Comparison of ENCODE assay signal across 8 cellular contexts in the genomic region with DNA sequence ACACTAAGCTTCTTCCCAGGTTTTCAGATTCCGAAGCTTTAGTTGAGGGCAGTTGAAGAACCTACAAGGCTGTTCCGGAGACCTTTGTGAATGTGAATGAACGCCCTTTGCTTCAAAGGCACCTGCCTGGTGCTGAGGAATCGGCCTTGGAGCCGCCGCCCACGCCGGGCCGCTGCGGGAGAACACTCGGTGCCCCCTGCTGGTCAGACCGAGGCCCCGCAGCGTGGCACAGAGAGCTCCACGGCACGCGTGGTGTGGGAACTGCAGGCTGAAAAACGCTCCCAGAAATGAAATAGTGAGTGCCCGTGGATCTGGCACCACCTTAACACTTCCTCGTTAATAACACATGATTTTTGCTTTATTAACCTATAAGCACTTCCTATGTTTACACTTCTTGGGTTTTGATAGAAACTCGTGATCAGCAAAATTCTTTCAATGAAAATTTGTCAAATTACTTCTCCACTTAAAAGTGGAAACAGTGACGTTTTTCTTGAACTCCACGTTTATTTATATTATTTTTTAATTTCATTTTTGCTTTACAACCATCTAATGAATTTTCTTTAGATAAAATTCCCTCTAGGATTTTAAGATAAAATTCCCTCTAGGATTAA.
DNase-seq lines count a peak whose midpoint lies in the region; ATAC-seq and TF ChIP-seq lines count a peak whose summit lies in the region.

No MANE protein-coding gene starts in this region.

- H2BK20ac ChIP-seq in IMR-90 (ENCODE audit: low read depth, low read length) = no peak overlapping the region

- in situ Hi-C loops in IMR-90 (cut with MboI; ENCODE audit: low sequenced_read_pairs) = no loop called here

- no peak for TF ChIP-seq RAD21 in IMR-90 (IDR thresholded peaks at IDR 0.05; ENCODE audit: low read length)

- H2AFZ ChIP-seq in IMR-90 (replicated peaks; ENCODE audit: low read length, poor library complexity) = no peak overlapping the region

- H2AK5ac ChIP-seq in IMR-90 (ENCODE audit: low read depth, low read length) = no peak overlapping the region

- H3K4me1 ChIP-seq in IMR-90 (ENCODE audit: control insufficient read depth, insufficient read depth, low read length) = no peaks in the 10 kb centered on the region
- no peaks in the 10 kb centered on the region for H3K4me1 ChIP-seq in psoas muscle

- no peak overlapping the region for H3K23ac ChIP-seq in IMR-90 (ENCODE audit: low read depth, low read length)

- ATAC-seq in IMR-90 (ENCODE audit: low read depth) (no peak), psoas muscle (no peak), GM21528 (IDR thresholded peaks at IDR 0.05; ENCODE audit: low FRiP score, unreplicated experiment) (no peak)

- TF ChIP-seq CTCF in IMR-90 (conservative IDR thresholded peaks at IDR 0.05; ENCODE audit: low read depth, low read length) = 0 out of 2 replicates have a peak, but pooled peaks have one; percentile 11
- TF ChIP-seq CTCF in VCaP (conservative IDR thresholded peaks at IDR 0.05) = peak; percentile 99
- peak; percentile 65 for TF ChIP-seq CTCF in foreskin fibroblast (IDR thresholded peaks at IDR 0.05; ENCODE audit: low read depth, low read length)
- TF ChIP-seq CTCF in psoas muscle (IDR thresholded peaks at IDR 0.05) = peak; percentile 34

- POLR2A ChIA-PET in IMR-90 (lab: Charles Lee; ENCODE audit: unreplicated experiment) = no interaction called here

- H4K8ac ChIP-seq in IMR-90 (ENCODE audit: low read depth in 2 of 2, low read length in 2 of 2) = no peak overlapping the region

- H3K56ac ChIP-seq in IMR-90 (ENCODE audit: extremely low read depth, insufficient read depth, low read length) = no peak overlapping the region

- WGBS in IMR-90 (ENCODE audit: extremely low coverage in 2 of 2, insufficient read length in 1 of 2), 2 experiments = 5% methylated on average over 12 of the region's 23 CpGs; no CpG with 5 or more reads in 1 of the 2 experiments
- 9 to 22% (median 12%) methylated on average over 23 of the region's 23 CpGs for WGBS in psoas muscle, 3 donors

- H3K14ac ChIP-seq in IMR-90 (replicated peaks; ENCODE audit: low read depth, low read length) = no peak overlapping the region

- TF ChIP-seq POLR2A in IMR-90 (IDR thresholded peaks at IDR 0.05; ENCODE audit: low read depth, low read length) = no peak

- H4K91ac ChIP-seq in IMR-90 (ENCODE audit: insufficient read depth, low read depth, low read length) = no peak overlapping the region

- no peak overlapping the region for H3K4ac ChIP-seq in IMR-90 (ENCODE audit: low read depth, low read length)

- no peaks in the 10 kb centered on the region for H4K20me1 ChIP-seq in IMR-90 (ENCODE audit: insufficient read depth, low read length)

- H2AK9ac ChIP-seq in IMR-90 (replicated peaks; ENCODE audit: low read depth, low read length, poor library complexity) = no peak overlapping the region

- H3K18ac ChIP-seq in IMR-90 (ENCODE audit: low read depth, low read length) = no peak overlapping the region

- intact Hi-C loops in IMR-90 (cut with micrococcal nuclease) (no loop called here), psoas muscle (cut with DNase I) (loop anchor here in 1 of 2 donors (10.0 kb wide), 1 partner anchor 242 kb away; no protein-coding TSS in a partner anchor)

- H2BK15ac ChIP-seq in IMR-90 (ENCODE audit: low read depth, low read length) = no peak overlapping the region

- H2BK5ac ChIP-seq in IMR-90 (ENCODE audit: low read depth, low read length, poor library complexity, severe bottlenecking) = no peak overlapping the region

- no peak overlapping the region for H3K9ac ChIP-seq in IMR-90 (ENCODE audit: low read depth, low read length)

- H3K4me3 ChIP-seq in IMR-90 (ENCODE audit: insufficient read depth, low read depth, low read length) (no peak overlapping the region), foreskin fibroblast (ENCODE audit: low read depth in 1 of 2, low read length in 2 of 2) (no peak overlapping the region), psoas muscle (no peak overlapping the region)

- no peak overlapping the region for H3K4me2 ChIP-seq in IMR-90 (ENCODE audit: low read depth, low read length)

- no TSS peak for BruUV-seq in IMR-90 (replicated peaks; lab: Mats Ljungman, UMichigan)

- DNase-seq in D341Med (ENCODE audit: low spot score) = peak; percentile 86
- no peak for DNase-seq in IMR-90
- DNase-seq in foreskin fibroblast = no peak
- DNase-seq in psoas muscle = peak; percentile 48 to 57
- no peak for DNase-seq in 8988T
- no peak for DNase-seq in GM03348 (ENCODE audit: low spot score)

- H3K27ac ChIP-seq in IMR-90 (ENCODE audit: insufficient read depth, low read length) (no peak overlapping the region), VCaP (no peak overlapping the region; the same call in none of the 2 replicates), psoas muscle (no peak overlapping the region)

- no peaks in the 10 kb centered on the region for H3K27me3 ChIP-seq in IMR-90 (ENCODE audit: control insufficient read depth, insufficient read depth, low read length)
- no peaks in the 10 kb centered on the region for H3K27me3 ChIP-seq in psoas muscle (ENCODE audit: insufficient read depth in 3 of 3, low read length in 2 of 3)

- no peaks in the 10 kb centered on the region for H3K9me1 ChIP-seq in IMR-90 (ENCODE audit: insufficient read depth, low read length)

- dilution Hi-C loops in IMR-90 (cut with HindIII; ENCODE audit: low sequenced_read_pairs, unreplicated experiment) = no loop called here

- H2BK120ac ChIP-seq in IMR-90 (ENCODE audit: low read depth, low read length) = no peak overlapping the region

- H3K79me1 ChIP-seq in IMR-90 (ENCODE audit: low read depth in 1 of 2, low read length in 2 of 2) = no peaks in the 10 kb centered on the region

- H3K36me3 ChIP-seq in IMR-90 (ENCODE audit: control insufficient read depth, insufficient read depth, low read length) = no peaks in the 10 kb centered on the region
- no peaks in the 10 kb centered on the region for H3K36me3 ChIP-seq in psoas muscle (ENCODE audit: insufficient read depth in 1 of 2, low read depth in 1 of 2)

- CTCF ChIA-PET in IMR-90 (lab: Yijun Ruan, JAX) = no interaction called here

- H3K9me3 ChIP-seq in IMR-90 (ENCODE audit: control insufficient read depth, insufficient read depth, low read length) (peaks cover 22% of the 10 kb centered on the region), psoas muscle (no peaks in the 10 kb centered on the region)

- no peak overlapping the region for H4K5ac ChIP-seq in IMR-90 (ENCODE audit: low read depth, low read length)

TF ChIP-seq in IMR-90, 13 proteins besides CTCF, POLR2A, EP300 and RAD21:
- no peak for TF ChIP-seq RCOR1 (IDR thresholded peaks at IDR 0.05; ENCODE audit: insufficient replicate concordance, low read length)
- no peak for TF ChIP-seq MAZ (IDR thresholded peaks at IDR 0.05; ENCODE audit: borderline replicate concordance, low read depth, low read length)
- TF ChIP-seq FOS (IDR thresholded peaks at IDR 0.05; ENCODE audit: low read depth, low read length) = no peak
- TF ChIP-seq MXI1 (IDR thresholded peaks at IDR 0.05; ENCODE audit: borderline replicate concordance, low read depth, low read length) = no peak
- TF ChIP-seq MAFK (IDR thresholded peaks at IDR 0.05; ENCODE audit: low read depth, low read length) = no peak
- TF ChIP-seq, protein P1, sequence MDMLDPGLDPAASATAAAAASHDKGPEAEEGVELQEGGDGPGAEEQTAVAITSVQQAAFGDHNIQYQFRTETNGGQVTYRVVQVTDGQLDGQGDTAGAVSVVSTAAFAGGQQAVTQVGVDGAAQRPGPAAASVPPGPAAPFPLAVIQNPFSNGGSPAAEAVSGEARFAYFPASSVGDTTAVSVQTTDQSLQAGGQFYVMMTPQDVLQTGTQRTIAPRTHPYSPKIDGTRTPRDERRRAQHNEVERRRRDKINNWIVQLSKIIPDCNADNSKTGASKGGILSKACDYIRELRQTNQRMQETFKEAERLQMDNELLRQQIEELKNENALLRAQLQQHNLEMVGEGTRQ (IDR thresholded peaks at IDR 0.05; ENCODE audit: low read depth, low read length) = no peak
- TF ChIP-seq CEBPB (IDR thresholded peaks at IDR 0.05; ENCODE audit: low read depth, low read length) = no peak
- no peak for TF ChIP-seq NFE2L2 (IDR thresholded peaks at IDR 0.05; ENCODE audit: low read depth, low read length)
- TF ChIP-seq BHLHE40 (IDR thresholded peaks at IDR 0.05; ENCODE audit: low read depth, low read length) = no peak
- TF ChIP-seq, protein P2, sequence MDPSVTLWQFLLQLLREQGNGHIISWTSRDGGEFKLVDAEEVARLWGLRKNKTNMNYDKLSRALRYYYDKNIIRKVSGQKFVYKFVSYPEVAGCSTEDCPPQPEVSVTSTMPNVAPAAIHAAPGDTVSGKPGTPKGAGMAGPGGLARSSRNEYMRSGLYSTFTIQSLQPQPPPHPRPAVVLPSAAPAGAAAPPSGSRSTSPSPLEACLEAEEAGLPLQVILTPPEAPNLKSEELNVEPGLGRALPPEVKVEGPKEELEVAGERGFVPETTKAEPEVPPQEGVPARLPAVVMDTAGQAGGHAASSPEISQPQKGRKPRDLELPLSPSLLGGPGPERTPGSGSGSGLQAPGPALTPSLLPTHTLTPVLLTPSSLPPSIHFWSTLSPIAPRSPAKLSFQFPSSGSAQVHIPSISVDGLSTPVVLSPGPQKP (IDR thresholded peaks at IDR 0.05; ENCODE audit: borderline replicate concordance, low read depth, low read length) = no peak

Comparison
In these comparisons a context has a peak if more than half of its experiments do, and no peak if none do; other contexts are left out.
1. DNase-seq: peak in D341Med (single experiment) and psoas muscle (2 of 2); none in IMR-90 (single experiment), foreskin fibroblast (0 of 2), 8988T (single experiment) and GM03348 (single experiment).
2. CTCF ChIP-seq: peak in every context shown above with its lines; median percentile 99 in VCaP; 65 in foreskin fibroblast; 34 in psoas muscle; 11 in IMR-90.